Comparison of ENCODE assay signal across 21 cellular contexts in the genomic region with DNA sequence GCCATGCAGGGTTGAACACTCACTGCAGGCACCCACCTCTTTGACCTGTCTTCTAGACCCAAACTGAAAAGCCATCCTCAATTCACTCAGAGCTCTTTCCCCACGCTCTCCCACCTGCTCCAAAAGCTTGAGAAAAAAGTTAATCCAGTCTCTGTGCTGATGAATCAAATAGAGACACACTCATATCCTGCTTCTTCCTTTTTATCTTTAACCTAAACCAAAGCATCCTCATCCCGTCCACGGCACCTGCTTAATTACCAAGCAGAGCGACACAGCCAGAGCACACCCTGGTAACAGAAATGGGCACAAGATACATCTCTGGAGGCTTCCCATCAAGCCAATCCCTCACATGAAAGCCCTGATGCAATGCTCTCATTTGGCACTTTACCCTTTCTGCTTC.
DNase-seq lines count a peak whose midpoint lies in the region; ATAC-seq and FAIRE-seq lines count a peak whose summit lies in the region.
"Had no signal": no experiment of that assay in that cellular context is flagged by ENCODE, and none has a peak within 500 bp of the region (broad histone marks: within the 10 kb centered on the region; RNA-seq: fewer than 3 reads in every experiment).

No MANE protein-coding gene starts in this region.

- H3K27ac Mint-ChIP-seq in activated T-cell treated with anti-CD3 and anti-CD28 coated beads, Interleukin-2, amount 50 U/mL, for 72 hours: no peak overlapping the region
- H3K27ac Mint-ChIP-seq in activated T-helper 17 cell treated with anti-CD3 and anti-CD28 coated beads, Interleukin-2, amount 50 U/mL, for 72 hours: no peak overlapping the region

- FAIRE-seq in RCC 7860 (lab: Jason Lieb, UNC): no peak
- FAIRE-seq: H54 had no signal

- 95% methylated on average over 4 of the region's 4 CpGs for WGBS in HUES64

- peaks cover 14% of the 10 kb centered on the region for H3K4me1 Mint-ChIP-seq in activated T-cell treated with anti-CD3 and anti-CD28 coated beads, Interleukin-2, amount 50 U/mL, for 72 hours (ENCODE audit: low read depth)
- peaks cover 18% of the 10 kb centered on the region for H3K4me1 Mint-ChIP-seq in activated T-helper 17 cell treated with anti-CD3 and anti-CD28 coated beads, Interleukin-2, amount 50 U/mL, for 72 hours

- H3K4me1 ChIP-seq in HUES64 (ENCODE audit: insufficient read depth, low read length): peaks cover 9% of the 10 kb centered on the region; the same call in 1 of the 2 replicates

- H3K27ac ChIP-seq in HUES64 (ENCODE audit: low read depth, low read length): no peak overlapping the region
- H3K27ac ChIP-seq: C4-2B, HL-60 had no signal

- no peak overlapping the region for H3K4me3 ChIP-seq in HUES64 (ENCODE audit: low read length)

- ATAC-seq in activated T-cell treated with anti-CD3 and anti-CD28 coated beads, Interleukin-2, amount 50 U/mL, for 72 hours (replicated peaks in 1 of 2): peak; percentile 68 to 79
- ATAC-seq in activated T-helper 17 cell treated with anti-CD3 and anti-CD28 coated beads, Interleukin-2, amount 50 U/mL, for 72 hours (replicated peaks): peak; percentile 86
- ATAC-seq in stimulated activated naive CD8-positive, alpha-beta T cell treated with anti-CD3 and anti-CD28 coated beads, Interleukin-15, Interleukin-2, amounts not matched to agents 100 U/mL and 50 U/mL, for 24 hours: peak; percentile 46

- no peaks in the 10 kb centered on the region for H3K27me3 ChIP-seq in HUES64 (ENCODE audit: insufficient read depth, low read length)

- H3K9ac ChIP-seq in HUES64 (ENCODE audit: low read depth, low read length): peak overlapping the region; percentile 11; the same call in 1 of the 2 replicates
- H3K9ac ChIP-seq: SK-N-SH had no signal

- peak overlapping the region in 1 of 2 donors; percentile 33 for H3K4me3 Mint-ChIP-seq in activated T-cell treated with anti-CD3 and anti-CD28 coated beads, Interleukin-2, amount 50 U/mL, for 72 hours
- H3K4me3 Mint-ChIP-seq in activated T-helper 17 cell treated with anti-CD3 and anti-CD28 coated beads, Interleukin-2, amount 50 U/mL, for 72 hours: peak overlapping the region; percentile 22

- no peaks in the 10 kb centered on the region for H3K36me3 ChIP-seq in HUES64 (ENCODE audit: insufficient read depth, low read length)

- H3K9me3 Mint-ChIP-seq in activated T-cell treated with anti-CD3 and anti-CD28 coated beads, Interleukin-2, amount 50 U/mL, for 72 hours: no peaks in the 10 kb centered on the region
- H3K9me3 Mint-ChIP-seq in activated T-helper 17 cell treated with anti-CD3 and anti-CD28 coated beads, Interleukin-2, amount 50 U/mL, for 72 hours: no peaks in the 10 kb centered on the region

- no peaks in the 10 kb centered on the region for H3K9me3 ChIP-seq in HUES64 (ENCODE audit: insufficient read depth, low read depth, low read length)
- H3K9me3 ChIP-seq: SK-N-SH had no signal

- H3K36me3 Mint-ChIP-seq in activated T-cell treated with anti-CD3 and anti-CD28 coated beads, Interleukin-2, amount 50 U/mL, for 72 hours (ENCODE audit: insufficient read depth in 2 of 2): no peaks in the 10 kb centered on the region
- no peaks in the 10 kb centered on the region for H3K36me3 Mint-ChIP-seq in activated T-helper 17 cell treated with anti-CD3 and anti-CD28 coated beads, Interleukin-2, amount 50 U/mL, for 72 hours (ENCODE audit: low read depth)

- no peak for DNase-seq in activated T-cell treated with anti-CD3 and anti-CD28 coated beads, Interleukin-2, amount 50 U/mL, for 72 hours
- DNase-seq in activated T-cell treated with anti-CD3 and anti-CD28 coated beads for 4 hours (no peak), Ammon's horn (ENCODE audit: low spot score) (no peak), RCC 7860 (ENCODE audit: low spot score) (no peak), hepatic stellate cell (ENCODE audit: low spot score) (no peak)
- DNase-seq in stimulated activated naive CD8-positive, alpha-beta T cell treated with anti-CD3 and anti-CD28 coated beads, Interleukin-15, Interleukin-2, amounts not matched to agents 100 U/mL and 50 U/mL, for 24 hours: no peak
- DNase-seq: IMR-90, Karpas-422, NCI-H1048, NCI-H1436 treated with DMSO at 0.1 percent for 48 hours, NCI-H2029 treated with DMSO at 0.1 percent for 48 hours, NCI-H510A, NCI-H748 treated with DMSO at 0.1 percent for 48 hours, OCI-M1, SHP77 treated with DMSO at 0.1 percent for 48 hours, SK-N-SH had no signal

- H3K27me3 Mint-ChIP-seq in activated T-cell treated with anti-CD3 and anti-CD28 coated beads, Interleukin-2, amount 50 U/mL, for 72 hours (ENCODE audit: low read depth): no peaks in the 10 kb centered on the region
- no peaks in the 10 kb centered on the region for H3K27me3 Mint-ChIP-seq in activated T-helper 17 cell treated with anti-CD3 and anti-CD28 coated beads, Interleukin-2, amount 50 U/mL, for 72 hours
